8 cellular contexts compared by ENCODE assay signal in genomic region chr15:63506537-63507035, GRCh38. TPM values are rescaled to one million over a fixed set of nuclear protein-coding genes. Genes with fewer than 3 reads are reported as not detected.
A peak's percentile ranks its signal among the peaks of the same experiment; 100 is the strongest.
DNase-seq lines count a peak whose midpoint lies in the region; ATAC-seq and TF ChIP-seq lines count a peak whose summit lies in the region.

No MANE protein-coding gene starts in this region.

- H3K27me3 ChIP-seq in DND-41 (ENCODE audit: insufficient read depth, low read length, poor library complexity), result no peaks in the 10 kb centered on the region
- no peaks in the 10 kb centered on the region for H3K27me3 ChIP-seq in SJCRH30

- H3K36me3 ChIP-seq in DND-41 (ENCODE audit: insufficient read depth, low read length), result no peaks in the 10 kb centered on the region
- H3K36me3 ChIP-seq in SJCRH30, result no peaks in the 10 kb centered on the region

- peaks cover 47% of the 10 kb centered on the region for H4K20me1 ChIP-seq in DND-41 (ENCODE audit: insufficient read depth, low read length)

- H3K4me3 Mint-ChIP-seq in MCF 10A (ENCODE audit: unreplicated experiment) (peak overlapping the region; percentile 87), nephron progenitor cell (peak overlapping the region; percentile 92)

- H2AFZ ChIP-seq in DND-41 (ENCODE audit: low read depth, low read length), result no peak overlapping the region

- H3K9me3 ChIP-seq in DND-41 (ENCODE audit: insufficient read depth, low read length, severe bottlenecking) (no peaks in the 10 kb centered on the region), SJCRH30 (replicated peaks) (no peaks in the 10 kb centered on the region)

- DNase-seq in DND-41, result no peak
- DNase-seq in M059J (ENCODE audit: low read depth), result peak; percentile 32
- DNase-seq in MCF 10A (ENCODE audit: unreplicated experiment), result peak; percentile 74
- DNase-seq in nephron progenitor cell, result no peak
- DNase-seq in effector CD8-positive, alpha-beta T cell (lab: John Stamatoyannopoulos, UW), result no peak
- no peak for DNase-seq in SJCRH30
- no peak for DNase-seq in GOT3 (lab: John Stamatoyannopoulos, UW)

- TF ChIP-seq CTCF in DND-41 (IDR thresholded peaks at IDR 0.05; ENCODE audit: borderline replicate concordance, extremely low read depth, low read length, poor library complexity, severe bottlenecking), result no peak
- no peak for TF ChIP-seq CTCF in MCF 10A (IDR thresholded peaks at IDR 0.05; ENCODE audit: unreplicated experiment)
- no peak for TF ChIP-seq CTCF in nephron progenitor cell (IDR thresholded peaks at IDR 0.05)

- no peak overlapping the region for H3K27ac ChIP-seq in DND-41 (ENCODE audit: low read length)
- H3K27ac ChIP-seq in SJCRH30, result no peak overlapping the region

- POLR2A ChIA-PET in MCF 10A (lab: Yijun Ruan, JAX), result interaction anchor here (2.0 to 8.7 kb wide), 8 partner anchors 13 to 90 kb away, joined by 4 to 366 read pairs (median 50); partner anchors contain the start of gene FBXL22

- H3K9ac ChIP-seq in DND-41 (ENCODE audit: low read depth, low read length), result peak overlapping the region; percentile 91

- H3K9me3 Mint-ChIP-seq in MCF 10A (ENCODE audit: unreplicated experiment) (no peaks in the 10 kb centered on the region), nephron progenitor cell (no peaks in the 10 kb centered on the region)

- H3K36me3 Mint-ChIP-seq in MCF 10A (ENCODE audit: insufficient read depth, unreplicated experiment), result peaks cover 14% of the 10 kb centered on the region
- no peaks in the 10 kb centered on the region for H3K36me3 Mint-ChIP-seq in nephron progenitor cell (ENCODE audit: low read depth)

- CTCF ChIA-PET in MCF 10A (lab: Yijun Ruan, JAX), result interaction anchor here (1.2 to 4.3 kb wide), 7 partner anchors 8 to 93 kb away, joined by 3 to 34 read pairs (median 14); no protein-coding TSS in a partner anchor

- H3K4me3 ChIP-seq in DND-41 (ENCODE audit: low read depth in 1 of 2, low read length in 2 of 2), result peak overlapping the region in 1 of 2 experiments; percentile 76; a peak in 2 of 4 replicates
- no peak overlapping the region for H3K4me3 ChIP-seq in SJCRH30

- H3K27me3 Mint-ChIP-seq in MCF 10A (ENCODE audit: insufficient read depth, unreplicated experiment) (no peaks in the 10 kb centered on the region), nephron progenitor cell (ENCODE audit: low read depth, poor library complexity) (no peaks in the 10 kb centered on the region)

- intact Hi-C loops in MCF 10A (cut with micrococcal nuclease), result loop anchor here (1.0 to 10.0 kb wide), 2 partner anchors 47 to 102 kb away; no protein-coding TSS in a partner anchor

- peak overlapping the region; percentile 90 for H3K4me2 ChIP-seq in DND-41 (ENCODE audit: insufficient read depth, low read length)

- peaks cover 70% of the 10 kb centered on the region for H3K79me2 ChIP-seq in DND-41 (ENCODE audit: insufficient read depth, low read length)

- peak overlapping the region; percentile 0 for H3K27ac Mint-ChIP-seq in MCF 10A (ENCODE audit: low read depth, unreplicated experiment)
- H3K27ac Mint-ChIP-seq in nephron progenitor cell, result no peak overlapping the region

- ATAC-seq in DND-41 (ENCODE audit: insufficient read depth, low read depth) (no peak), GM19328 (IDR thresholded peaks at IDR 0.05; ENCODE audit: unreplicated experiment) (no peak)

- H3K4me1 ChIP-seq in DND-41 (ENCODE audit: insufficient read depth, low read length), result peaks cover 44% of the 10 kb centered on the region
- H3K4me1 ChIP-seq in SJCRH30, result peaks cover 11% of the 10 kb centered on the region

- H3K4me1 Mint-ChIP-seq in MCF 10A (ENCODE audit: insufficient read depth, unreplicated experiment) (peaks cover 59% of the 10 kb centered on the region), nephron progenitor cell (peaks cover 82% of the 10 kb centered on the region)

- no TSS peak for BruUV-seq in MCF 10A (replicated peaks; lab: Mats Ljungman, UMichigan)

RNA-seq across cellular contexts. Expression of gene USP3, which starts 2.2 kb away (rescaled TPM):
- 25.7 and 29.9 TPM in 2 replicates for total RNA-seq in M059J (2014; rRNA removed; shearing (Covaris generic))
- 59.0 and 70.2 TPM in 2 replicates for total RNA-seq in MCF 10A (2022)
- 36.9 and 42.0 TPM in 2 replicates for total RNA-seq in SJCRH30 (2014; rRNA removed; shearing (Covaris generic))

Comparison
In these comparisons a context has a peak if more than half of its experiments do, and no peak if none do; other contexts are left out.
1. DNase-seq: peak in M059J (single experiment) and MCF 10A (single experiment); none in DND-41 (single experiment), nephron progenitor cell (single experiment), effector CD8-positive, alpha-beta T cell (single experiment), SJCRH30 (0 of 2) and GOT3 (single experiment).